Comparison of ENCODE assay signal across 11 cellular contexts in genomic region chr16:22814330-22815105, GRCh38. TPM values are rescaled to one million over a fixed set of nuclear protein-coding genes. Genes with fewer than 3 reads are reported as not detected.
DNase-seq lines count a peak whose midpoint lies in the region; ATAC-seq and TF ChIP-seq lines count a peak whose summit lies in the region.
"Had no signal": no experiment of that assay in that cellular context is flagged by ENCODE, and none has a peak within 500 bp of the region (broad histone marks: within the 10 kb centered on the region; RNA-seq: fewer than 3 reads in every experiment).

No MANE protein-coding gene starts in this region.

- no peaks in the 10 kb centered on the region for H4K20me1 ChIP-seq in hepatocyte (ENCODE audit: insufficient read depth, poor library complexity, severe bottlenecking)

- H3K4ac ChIP-seq in trophoblast cell (ENCODE audit: low read depth, low read length) = no peak overlapping the region

- H3K36me3 ChIP-seq in hepatocyte (replicated peaks; ENCODE audit: insufficient read depth, low read depth) (no peaks in the 10 kb centered on the region), trophoblast cell (ENCODE audit: control insufficient read depth in 1 of 2, insufficient read depth in 2 of 2, low read length in 2 of 2) (no peaks in the 10 kb centered on the region)

- H4K91ac ChIP-seq in trophoblast cell (ENCODE audit: low read depth, low read length) = no peak overlapping the region

- POLR2A ChIA-PET in WTC11 (lab: Charles Lee) = interaction anchor here (0.5 to 0.7 kb wide), 2 partner anchors 94 to 182 kb away, joined by 3 to 4 read pairs; no protein-coding TSS in a partner anchor

- no peak overlapping the region for H3K23ac ChIP-seq in trophoblast cell (ENCODE audit: low read length)

- H3K4me3 ChIP-seq in hepatocyte (no peak overlapping the region), trophoblast cell (ENCODE audit: low read depth, low read length) (no peak overlapping the region)

- CTCF ChIA-PET in WTC11 (lab: Charles Lee) = interaction anchor here (0.5 to 3.2 kb wide), 4 partner anchors 85 to 621 kb away, joined by 3 to 11 read pairs (median 6); no protein-coding TSS in a partner anchor

- no peak overlapping the region for H3K14ac ChIP-seq in trophoblast cell (ENCODE audit: low read length)

- no peak overlapping the region for H2BK120ac ChIP-seq in trophoblast cell (ENCODE audit: insufficient read depth, low read length, poor library complexity)

- no peak overlapping the region for H2AK5ac ChIP-seq in trophoblast cell (ENCODE audit: low read length)

- H3K9me2 ChIP-seq in hepatocyte (replicated peaks; ENCODE audit: insufficient read depth) = no peaks in the 10 kb centered on the region

- no peak overlapping the region for H2BK5ac ChIP-seq in trophoblast cell (ENCODE audit: low read depth, low read length, poor library complexity)

- H3K9me3 ChIP-seq in hepatocyte (ENCODE audit: low read depth) (no peaks in the 10 kb centered on the region), trophoblast cell (ENCODE audit: insufficient read depth, low read depth, low read length) (peaks cover 6% of the 10 kb centered on the region)

- H2AFZ ChIP-seq in hepatocyte (no peak overlapping the region), trophoblast cell (ENCODE audit: insufficient read depth, low read length, poor library complexity) (no peak overlapping the region)

- H3K4me1 Mint-ChIP-seq in WTC11 = peaks cover 9% of the 10 kb centered on the region
- H3K4me1 Mint-ChIP-seq: activated CD4-positive, alpha-beta T cell treated with anti-CD3 and anti-CD28 coated beads, Interleukin-2, amount 10 ng/mL, durations not matched to agents 24 days and 14 days had no signal

- H3K79me2 ChIP-seq in hepatocyte = no peaks in the 10 kb centered on the region
- no peaks in the 10 kb centered on the region for H3K79me2 ChIP-seq in trophoblast cell (ENCODE audit: control insufficient read depth, insufficient read depth, low read length, poor library complexity)

- DNase-seq in Daoy (ENCODE audit: low read depth) = peak; percentile 16
- peak; percentile 66 for DNase-seq in WTC11 (ENCODE audit: low spot score)
- DNase-seq in hepatocyte (ENCODE audit: low spot score) = no peak
- DNase-seq in trophoblast cell = no peak
- no peak for DNase-seq in NCI-H526 treated with DMSO at 0.1 percent for 48 hours (lab: John Stamatoyannopoulos, UW)
- DNase-seq in activated naive CD4-positive, alpha-beta T cell treated with Interleukin-2 at 50 U/mL for 16 hours = no peak
- DNase-seq: activated CD4-positive, alpha-beta T cell treated with anti-CD3 and anti-CD28 coated beads, Interleukin-2, amount 10 ng/mL, durations not matched to agents 24 days and 14 days; activated naive CD8-positive, alpha-beta T cell treated with anti-CD3 and anti-CD28 coated beads, Interleukin-2, amount 10 ng/mL, durations not matched to agents 7 days and 5 days had no signal

- no peak overlapping the region for H4K12ac ChIP-seq in trophoblast cell (ENCODE audit: low read depth, low read length)

- H3K36me3 Mint-ChIP-seq in WTC11 = no peaks in the 10 kb centered on the region
- H3K36me3 Mint-ChIP-seq: activated naive CD8-positive, alpha-beta T cell treated with anti-CD3 and anti-CD28 coated beads, Interleukin-2, amount 10 ng/mL, durations not matched to agents 7 days and 5 days had no signal

- H3K27ac Mint-ChIP-seq in WTC11 = no peak overlapping the region
- H3K27ac Mint-ChIP-seq: activated CD4-positive, alpha-beta T cell treated with anti-CD3 and anti-CD28 coated beads, Interleukin-2, amount 10 ng/mL, durations not matched to agents 24 days and 14 days; activated naive CD8-positive, alpha-beta T cell treated with anti-CD3 and anti-CD28 coated beads, Interleukin-2, amount 10 ng/mL, durations not matched to agents 7 days and 5 days had no signal

- no peaks in the 10 kb centered on the region for H3K9me3 Mint-ChIP-seq in WTC11
- H3K9me3 Mint-ChIP-seq: activated CD4-positive, alpha-beta T cell treated with anti-CD3 and anti-CD28 coated beads, Interleukin-2, amount 10 ng/mL, durations not matched to agents 24 days and 14 days had no signal

- ATAC-seq in WTC11 (peak; percentile 57), HG03097 (IDR thresholded peaks at IDR 0.05; ENCODE audit: low FRiP score, unreplicated experiment) (no peak), HG02973 (IDR thresholded peaks at IDR 0.05; ENCODE audit: unreplicated experiment) (no peak)

- H3K27ac ChIP-seq in hepatocyte (no peak overlapping the region), trophoblast cell (ENCODE audit: low read depth, low read length) (no peak overlapping the region)

- no peak overlapping the region for H3K9ac ChIP-seq in trophoblast cell (ENCODE audit: low read length)

- H3K18ac ChIP-seq in trophoblast cell (ENCODE audit: low read length) = no peak overlapping the region

- H3K79me1 ChIP-seq in trophoblast cell (ENCODE audit: low read length) = no peaks in the 10 kb centered on the region

- TF ChIP-seq CTCF in WTC11 (IDR thresholded peaks at IDR 0.05) (no peak), hepatocyte (IDR thresholded peaks at IDR 0.05; ENCODE audit: poor library complexity) (no peak)

- peaks cover 69% of the 10 kb centered on the region for H3K27me3 Mint-ChIP-seq in WTC11 (ENCODE audit: low read depth)

- peak overlapping the region; percentile 85 for H3K4me2 ChIP-seq in hepatocyte
- peak overlapping the region; percentile 66 for H3K4me2 ChIP-seq in trophoblast cell (ENCODE audit: low read length)

- no peak overlapping the region for H4K8ac ChIP-seq in trophoblast cell (ENCODE audit: low read depth, low read length)

- peak overlapping the region; percentile 70 for H3K4me3 Mint-ChIP-seq in WTC11
- H3K4me3 Mint-ChIP-seq: activated CD4-positive, alpha-beta T cell treated with anti-CD3 and anti-CD28 coated beads, Interleukin-2, amount 10 ng/mL, durations not matched to agents 24 days and 14 days; activated naive CD8-positive, alpha-beta T cell treated with anti-CD3 and anti-CD28 coated beads, Interleukin-2, amount 10 ng/mL, durations not matched to agents 7 days and 5 days had no signal

- H3K27me3 ChIP-seq in hepatocyte = peaks cover 69% of the 10 kb centered on the region
- peaks cover 22% of the 10 kb centered on the region for H3K27me3 ChIP-seq in trophoblast cell (ENCODE audit: insufficient read depth, low read length)

- 8% methylated on average over 44 of the region's 82 CpGs for WGBS in hepatocyte (ENCODE audit: low lambda C conversion rate, missing lambda C conversion rate)
- no CpG with 5 or more reads among the region's 82 CpGs for whole genome bisulfite sequencing in trophoblast cell (ENCODE audit: extremely low coverage, insufficient coverage, insufficient read length)

- H2BK12ac ChIP-seq in trophoblast cell (ENCODE audit: low read length) = no peak overlapping the region

- H3K4me1 ChIP-seq in hepatocyte (ENCODE audit: insufficient read depth) = peaks cover 4% of the 10 kb centered on the region
- H3K4me1 ChIP-seq in trophoblast cell (ENCODE audit: control insufficient read depth in 1 of 2, insufficient read depth in 2 of 2, low read length in 2 of 2) = peaks cover 10% of the 10 kb centered on the region in 2 experiments

TF ChIP-seq in WTC11, 78 proteins besides CTCF, POLR2A, EP300 and RAD21:
- TF ChIP-seq, protein P1, sequence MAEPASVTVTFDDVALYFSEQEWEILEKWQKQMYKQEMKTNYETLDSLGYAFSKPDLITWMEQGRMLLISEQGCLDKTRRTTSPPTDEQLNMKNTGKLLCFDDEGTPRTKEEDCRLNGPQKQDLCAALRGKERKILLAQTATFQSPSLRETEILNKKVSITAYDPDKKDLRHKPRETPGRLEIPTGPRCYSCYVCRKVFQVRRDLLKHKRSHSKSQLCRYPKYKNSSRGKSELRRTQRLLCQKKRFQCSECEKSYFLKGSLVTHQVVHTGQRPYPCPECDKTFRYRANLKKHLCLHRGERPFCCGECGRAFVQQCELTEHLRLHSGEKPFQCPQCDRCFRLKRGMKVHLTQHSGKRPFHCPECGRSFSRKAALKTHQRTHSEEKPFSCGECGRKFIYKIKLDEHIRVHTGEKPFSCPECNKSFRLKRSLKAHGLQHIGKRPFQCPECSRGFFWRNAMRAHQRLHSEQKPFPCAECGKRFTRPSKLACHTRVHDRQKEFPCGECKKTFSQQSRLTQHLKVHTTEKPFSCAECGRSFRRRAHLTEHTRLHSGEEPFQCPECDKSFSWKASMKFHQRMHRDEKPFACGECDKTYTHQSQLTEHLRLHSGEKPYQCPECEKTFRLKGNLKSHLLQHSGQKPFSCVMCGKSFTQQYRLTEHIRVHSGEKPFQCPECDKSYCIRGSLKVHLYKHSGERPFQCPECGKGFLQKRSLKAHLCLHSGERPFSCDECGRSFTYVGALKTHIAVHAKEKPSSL (CRISPR knock-in tag; conservative IDR thresholded peaks at IDR 0.05) = no peak
- TF ChIP-seq HMGA2 (CRISPR knock-in tag; IDR thresholded peaks at IDR 0.05) (no peak), CREM (CRISPR knock-in tag; IDR thresholded peaks at IDR 0.05) (no peak), ETV6 (CRISPR knock-in tag; IDR thresholded peaks at IDR 0.05) (peak; percentile 28; the same call in 1 of the 2 replicates)
- TF ChIP-seq, protein P2, sequence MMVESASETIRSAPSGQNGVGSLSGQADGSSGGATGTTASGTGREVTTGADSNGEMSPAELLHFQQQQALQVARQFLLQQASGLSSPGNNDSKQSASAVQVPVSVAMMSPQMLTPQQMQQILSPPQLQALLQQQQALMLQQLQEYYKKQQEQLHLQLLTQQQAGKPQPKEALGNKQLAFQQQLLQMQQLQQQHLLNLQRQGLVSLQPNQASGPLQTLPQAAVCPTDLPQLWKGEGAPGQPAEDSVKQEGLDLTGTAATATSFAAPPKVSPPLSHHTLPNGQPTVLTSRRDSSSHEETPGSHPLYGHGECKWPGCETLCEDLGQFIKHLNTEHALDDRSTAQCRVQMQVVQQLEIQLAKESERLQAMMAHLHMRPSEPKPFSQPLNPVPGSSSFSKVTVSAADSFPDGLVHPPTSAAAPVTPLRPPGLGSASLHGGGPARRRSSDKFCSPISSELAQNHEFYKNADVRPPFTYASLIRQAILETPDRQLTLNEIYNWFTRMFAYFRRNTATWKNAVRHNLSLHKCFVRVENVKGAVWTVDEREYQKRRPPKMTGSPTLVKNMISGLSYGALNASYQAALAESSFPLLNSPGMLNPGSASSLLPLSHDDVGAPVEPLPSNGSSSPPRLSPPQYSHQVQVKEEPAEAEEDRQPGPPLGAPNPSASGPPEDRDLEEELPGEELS (CRISPR knock-in tag; IDR thresholded peaks at IDR 0.05) = peak; percentile 34

RNA-seq across cellular contexts. Expression of gene HS3ST2, which starts 0.6 kb away (rescaled TPM):
- total RNA-seq in Daoy (2014; rRNA removed; shearing (Covaris generic)) = not detected in 2 replicates
- total RNA-seq in WTC11 (2021) = 0.32 to 0.61 TPM (median 0.37 TPM) in 3 replicates
- total RNA-seq in hepatocyte = 0.17 TPM in 1 of 2 replicates, not detected in the other
- 0.36 TPM in 1 of 2 replicates, not detected in the other for polyA plus RNA-seq in hepatocyte
- 0.03 and 0.05 TPM in 2 replicates for polyA plus RNA-seq in trophoblast cell (2013)
- total RNA-seq: activated CD4-positive, alpha-beta T cell treated with anti-CD3 and anti-CD28 coated beads, Interleukin-2, amount 10 ng/mL, durations not matched to agents 24 days and 14 days; fibroblast of lung had no signal
- polyA plus RNA-seq: fibroblast of lung had no signal

Comparison
In these comparisons a context has a peak if more than half of its experiments do, and no peak if none do; other contexts are left out.
1. DNase-seq: peak in Daoy (single experiment) and WTC11 (single experiment); none in hepatocyte (single experiment), trophoblast cell (0 of 2), NCI-H526 treated with DMSO at 0.1 percent for 48 hours (single experiment) and activated naive CD4-positive, alpha-beta T cell treated with Interleukin-2 at 50 U/mL for 16 hours (single experiment).